1 cellular context compared by ENCODE assay signal in genomic region chr21:44836666-44837471, GRCh38.
TF ChIP-seq lines count a peak whose summit lies in the region.

No MANE protein-coding gene starts in this region.

TF ChIP-seq in HepG2, 621 proteins besides CTCF, POLR2A, EP300 and RAD21 (continued from another document and continues in another):
- TF ChIP-seq HNF1B (CRISPR knock-in tag; IDR thresholded peaks at IDR 0.05) (no peak), ZNF652 (CRISPR knock-in tag; IDR thresholded peaks at IDR 0.05; ENCODE audit: borderline replicate concordance, low read depth) (no peak), NR2F6 (IDR thresholded peaks at IDR 0.05) (no peak), NR2F6 (CRISPR knock-in tag; IDR thresholded peaks at IDR 0.05) (no peak), GFI1 (CRISPR knock-in tag; IDR thresholded peaks at IDR 0.05; ENCODE audit: borderline replicate concordance) (no peak), NFE2 (CRISPR knock-in tag; IDR thresholded peaks at IDR 0.05) (no peak), RORA (CRISPR knock-in tag; IDR thresholded peaks at IDR 0.05) (no peak), ZIK1 (CRISPR knock-in tag; IDR thresholded peaks at IDR 0.05; ENCODE audit: borderline replicate concordance, low read depth) (0 out of 2 replicates have a peak, but pooled peaks have one; percentile 43), ZNF3 (CRISPR knock-in tag; IDR thresholded peaks at IDR 0.05) (no peak), ZNF12 (CRISPR knock-in tag; IDR thresholded peaks at IDR 0.05) (no peak), ZNF224 (CRISPR knock-in tag; IDR thresholded peaks at IDR 0.05) (no peak), ZC3H4 (CRISPR knock-in tag; IDR thresholded peaks at IDR 0.05; ENCODE audit: borderline replicate concordance) (no peak), NR0B2 (CRISPR knock-in tag; IDR thresholded peaks at IDR 0.05) (no peak), SKIL (CRISPR knock-in tag; IDR thresholded peaks at IDR 0.05; ENCODE audit: borderline replicate concordance) (no peak; the same call in 1 of the 2 replicates), ZNF280B (CRISPR knock-in tag; IDR thresholded peaks at IDR 0.05; ENCODE audit: borderline replicate concordance) (0 out of 2 replicates have a peak, but pooled peaks have one; percentile 17), ZNF446 (CRISPR knock-in tag; IDR thresholded peaks at IDR 0.05) (no peak), SPEN (CRISPR knock-in tag; IDR thresholded peaks at IDR 0.05; ENCODE audit: low read depth) (peak; percentile 34; the same call in 1 of the 2 replicates), PRDM4 (CRISPR knock-in tag; IDR thresholded peaks at IDR 0.05; ENCODE audit: borderline replicate concordance) (no peak), ZXDC (CRISPR knock-in tag; IDR thresholded peaks at IDR 0.05) (no peak), ZGPAT (CRISPR knock-in tag; IDR thresholded peaks at IDR 0.05) (no peak), ZNF331 (CRISPR knock-in tag; IDR thresholded peaks at IDR 0.05) (no peak), MTF2 (CRISPR knock-in tag; IDR thresholded peaks at IDR 0.05; ENCODE audit: borderline replicate concordance) (peak; percentile 31; the same call in 1 of the 2 replicates), U2AF1 (optimal IDR thresholded peaks at IDR 0.05; ENCODE audit: low read depth, low read length) (no peak), AKAP8 (CRISPR knock-in tag; IDR thresholded peaks at IDR 0.05) (peak; percentile 56; the same call in 1 of the 2 replicates), NFE2L1 (CRISPR knock-in tag; IDR thresholded peaks at IDR 0.05; ENCODE audit: borderline replicate concordance) (no peak), ZFYVE20 (CRISPR knock-in tag; IDR thresholded peaks at IDR 0.05; ENCODE audit: borderline replicate concordance, low read depth) (0 out of 2 replicates have a peak, but pooled peaks have one; percentile 30), ETS1 (CRISPR knock-in tag; IDR thresholded peaks at IDR 0.05) (no peak), ZFP37 (CRISPR knock-in tag; IDR thresholded peaks at IDR 0.05; ENCODE audit: borderline replicate concordance) (no peak), BRD4 (CRISPR knock-in tag; IDR thresholded peaks at IDR 0.05) (no peak), ZNF18 (CRISPR knock-in tag; IDR thresholded peaks at IDR 0.05; ENCODE audit: insufficient replicate concordance) (no peak), PCBP2 (optimal IDR thresholded peaks at IDR 0.05; ENCODE audit: low read depth, low read length, poor library complexity, severe bottlenecking) (no peak), MBNL3 (CRISPR knock-in tag; conservative IDR thresholded peaks at IDR 0.05) (no peak), PPARG (CRISPR knock-in tag; conservative IDR thresholded peaks at IDR 0.05) (no peak), CBX5 (CRISPR knock-in tag; IDR thresholded peaks at IDR 0.05; ENCODE audit: borderline replicate concordance) (no peak), SOX6 (IDR thresholded peaks at IDR 0.05) (no peak), SOX6 (CRISPR knock-in tag; IDR thresholded peaks at IDR 0.05) (0 out of 2 replicates have a peak, but pooled peaks have one; percentile 13), HOXA7 (CRISPR knock-in tag; IDR thresholded peaks at IDR 0.05) (no peak), ATRX (CRISPR knock-in tag; IDR thresholded peaks at IDR 0.05; ENCODE audit: borderline replicate concordance) (no peak), MYC (CRISPR knock-in tag; IDR thresholded peaks at IDR 0.05; ENCODE audit: borderline replicate concordance) (peak; percentile 57; the same call in 1 of the 2 replicates), MED8 (CRISPR knock-in tag; IDR thresholded peaks at IDR 0.05; ENCODE audit: insufficient replicate concordance) (no peak), HNRNPUL1 (IDR thresholded peaks at IDR 0.05; ENCODE audit: low read depth, low read length) (no peak), NR2C2 (CRISPR knock-in tag; IDR thresholded peaks at IDR 0.05; ENCODE audit: borderline replicate concordance) (no peak; the same call in 1 of the 2 replicates), ZNF180 (CRISPR knock-in tag; IDR thresholded peaks at IDR 0.05; ENCODE audit: borderline replicate concordance, low read depth) (no peak), JARID2 (CRISPR knock-in tag; IDR thresholded peaks at IDR 0.05; ENCODE audit: insufficient replicate concordance) (no peak), HDAC1 (CRISPR knock-in tag; IDR thresholded peaks at IDR 0.05) (peak; percentile 46; the same call in 1 of the 2 replicates)
